In the genomic region with DNA sequence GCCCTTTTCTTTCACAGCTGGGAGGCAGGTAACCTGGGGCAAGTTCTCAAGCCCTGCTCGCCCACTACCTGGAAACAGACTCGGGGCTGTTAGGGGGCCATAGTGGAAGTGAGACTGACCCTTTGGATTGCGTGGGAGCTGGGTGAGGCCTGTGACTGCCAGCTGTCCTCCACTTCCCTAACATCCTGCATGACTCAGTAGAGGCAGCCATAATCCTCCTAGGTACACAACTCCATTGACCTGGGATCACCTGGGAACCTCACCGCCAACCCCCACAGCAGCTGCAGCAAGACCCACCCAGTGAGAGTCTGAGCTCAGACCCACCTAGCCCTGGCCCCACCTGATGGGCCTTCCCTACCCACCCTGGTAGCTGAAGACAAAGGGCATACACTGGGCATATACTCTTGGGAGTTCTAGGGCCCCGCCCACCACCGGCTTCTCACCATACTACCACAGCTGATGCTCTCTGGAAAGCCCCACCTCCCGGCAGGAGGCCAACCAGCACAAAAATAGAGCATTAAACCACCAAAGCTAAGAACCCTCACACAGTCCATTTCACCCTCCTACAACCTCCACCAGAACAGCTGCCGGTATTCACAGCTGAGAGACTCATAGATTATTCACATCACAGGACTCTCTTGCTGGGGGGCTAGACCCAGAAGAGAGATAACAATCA, we compare ENCODE assay signal across 8 cellular contexts.
DNase-seq lines count a peak whose midpoint lies in the region; ATAC-seq and TF ChIP-seq lines count a peak whose summit lies in the region.

No MANE protein-coding gene starts in this region.

- intact Hi-C loops in left ventricle myocardium inferior (cut with micrococcal nuclease) = no loop called here
- intact Hi-C loops in transverse colon (cut with DNase I; ENCODE audit: low total_unique reads) = no loop called here

- no peaks in the 10 kb centered on the region for H3K27me3 ChIP-seq in BE2C
- H3K27me3 ChIP-seq in left ventricle myocardium inferior (ENCODE audit: low read depth) = no peaks in the 10 kb centered on the region
- no peaks in the 10 kb centered on the region for H3K27me3 ChIP-seq in suprapubic skin
- no peaks in the 10 kb centered on the region for H3K27me3 ChIP-seq in transverse colon

- TF ChIP-seq EP300 in suprapubic skin (IDR thresholded peaks at IDR 0.05) (no peak), transverse colon (IDR thresholded peaks at IDR 0.05; ENCODE audit: low read depth) (no peak)

- WGBS in suprapubic skin = 71% methylated on average over 6 of the region's 8 CpGs
- WGBS in transverse colon (ENCODE audit: low coverage in 1 of 2), 2 donors = 68% methylated on average over 8 of the region's 8 CpGs; no CpG with 5 or more reads in 1 of the 2 donors

- H3K27ac ChIP-seq in left ventricle myocardium inferior (replicated peaks) (no peak overlapping the region), suprapubic skin (no peak overlapping the region), transverse colon (no peak overlapping the region)

- H3K36me3 ChIP-seq in BE2C (no peaks in the 10 kb centered on the region), left ventricle myocardium inferior (no peaks in the 10 kb centered on the region), suprapubic skin (no peaks in the 10 kb centered on the region), transverse colon (no peaks in the 10 kb centered on the region)

- peaks cover 14% of the 10 kb centered on the region for H3K4me1 ChIP-seq in BE2C
- no peaks in the 10 kb centered on the region for H3K4me1 ChIP-seq in left ventricle myocardium inferior
- peaks cover 8% of the 10 kb centered on the region for H3K4me1 ChIP-seq in suprapubic skin
- no peaks in the 10 kb centered on the region for H3K4me1 ChIP-seq in transverse colon

- no peak for TF ChIP-seq POLR2A in suprapubic skin (IDR thresholded peaks at IDR 0.05)
- no peak for TF ChIP-seq POLR2A in transverse colon (IDR thresholded peaks at IDR 0.05)

- DNase-seq in BE2C (peak; percentile 44), SW480 (ENCODE audit: low spot score) (peak; percentile 3), left ventricle myocardium inferior (no peak), suprapubic skin (ENCODE audit: low spot score in 2 of 2) (no peak), NCI-H2107 (lab: John Stamatoyannopoulos, UW) (no peak), transverse colon (no peak)

- TF ChIP-seq CTCF in BE2C (IDR thresholded peaks at IDR 0.05; ENCODE audit: low read depth, low read length) (no peak), left ventricle myocardium inferior (IDR thresholded peaks at IDR 0.05; ENCODE audit: borderline replicate concordance) (no peak), suprapubic skin (IDR thresholded peaks at IDR 0.05) (no peak), transverse colon (IDR thresholded peaks at IDR 0.05) (no peak)

- no peaks in the 10 kb centered on the region for H3K9me3 ChIP-seq in BE2C
- H3K9me3 ChIP-seq in left ventricle myocardium inferior (replicated peaks) = no peaks in the 10 kb centered on the region
- H3K9me3 ChIP-seq in suprapubic skin = no peaks in the 10 kb centered on the region
- no peaks in the 10 kb centered on the region for H3K9me3 ChIP-seq in transverse colon

- in situ Hi-C loops in transverse colon (cut with MboI; ENCODE audit: low pct_ligation_motif_present in 1 of 4, low pct_unique_long_range_greater_than_20kb in 1 of 4, low sequenced_read_pairs in 3 of 4) = no loop called here

- H3K4me3 ChIP-seq in BE2C (ENCODE audit: low read depth, low read length) = no peak overlapping the region
- H3K4me3 ChIP-seq in left ventricle myocardium inferior = no peak overlapping the region
- no peak overlapping the region for H3K4me3 ChIP-seq in suprapubic skin
- H3K4me3 ChIP-seq in transverse colon = no peak overlapping the region

- ATAC-seq in GM19324 (IDR thresholded peaks at IDR 0.05; ENCODE audit: low FRiP score, unreplicated experiment) = peak; percentile 59
- peak; percentile 71 for ATAC-seq in HG03039 (IDR thresholded peaks at IDR 0.05; ENCODE audit: unreplicated experiment)

Comparison
In these comparisons a context has a peak if more than half of its experiments do, and no peak if none do; other contexts are left out.
1. DNase-seq: peak in BE2C (single experiment) and SW480 (single experiment); none in left ventricle myocardium inferior (single experiment), suprapubic skin (0 of 2), NCI-H2107 (single experiment) and transverse colon (single experiment).